Comparison of ENCODE assay signal across 25 cellular contexts in genomic region chr2:239881031-239881471, GRCh38.
DNase-seq lines count a peak whose midpoint lies in the region; ATAC-seq and TF ChIP-seq lines count a peak whose summit lies in the region.
"Had no signal": no experiment of that assay in that cellular context is flagged by ENCODE, and none has a peak within 500 bp of the region (broad histone marks: within the 10 kb centered on the region; RNA-seq: fewer than 3 reads in every experiment).

No MANE protein-coding gene starts in this region.

- H3K4me3 Mint-ChIP-seq in nephron: no peak overlapping the region
- H3K4me3 Mint-ChIP-seq in type B pancreatic cell: no peak overlapping the region
- no peak overlapping the region for H3K4me3 Mint-ChIP-seq in naive thymus-derived CD8-positive, alpha-beta T cell
- H3K4me3 Mint-ChIP-seq: activated naive CD8-positive, alpha-beta T cell; B cell; natural killer cell treated with Interleukin-12 subunit alpha and Interleukin-12 subunit beta and Interleukin-15 and Interleukin-18, amount 100 ng/mL, for 72 hours had no signal

- TF ChIP-seq CTCF in nephron (IDR thresholded peaks at IDR 0.05; ENCODE audit: unreplicated experiment in 3 of 3) (no peak), type B pancreatic cell (conservative IDR thresholded peaks at IDR 0.05) (no peak), A673 (conservative IDR thresholded peaks at IDR 0.05; ENCODE audit: low read depth, low read length) (no peak)

- H3K27ac Mint-ChIP-seq in nephron (peak overlapping the region; percentile 62 to 69 (median 65)), type B pancreatic cell (no peak overlapping the region)
- H3K27ac Mint-ChIP-seq in naive thymus-derived CD8-positive, alpha-beta T cell: peak overlapping the region in 2 of 10 donors; percentile 40 to 51
- H3K27ac Mint-ChIP-seq: activated naive CD8-positive, alpha-beta T cell; B cell; natural killer cell treated with Interleukin-12 subunit alpha and Interleukin-12 subunit beta and Interleukin-15 and Interleukin-18, amount 100 ng/mL, for 72 hours had no signal

- H3K27me3 Mint-ChIP-seq in nephron (ENCODE audit: low read depth): peaks cover 11% of the 10 kb centered on the region
- H3K27me3 Mint-ChIP-seq in type B pancreatic cell: peaks cover 19% of the 10 kb centered on the region
- H3K27me3 Mint-ChIP-seq in naive thymus-derived CD8-positive, alpha-beta T cell: peaks cover 3 to 24% (median 14%) of the 10 kb centered on the region in 5 donors

- no peaks in the 10 kb centered on the region for H3K4me1 ChIP-seq in A673 (ENCODE audit: insufficient read depth, low read length, poor library complexity, severe bottlenecking)

- peaks cover 20% of the 10 kb centered on the region for H3K4me1 Mint-ChIP-seq in nephron
- H3K4me1 Mint-ChIP-seq in type B pancreatic cell (ENCODE audit: unreplicated experiment): peaks cover 43% of the 10 kb centered on the region
- H3K4me1 Mint-ChIP-seq in naive thymus-derived CD8-positive, alpha-beta T cell: peaks cover 0 to 9% (median 3%) of the 10 kb centered on the region in 4 donors

- POLR2A ChIA-PET in naive thymus-derived CD8-positive, alpha-beta T cell (lab: Charles Lee): no interaction called here
- POLR2A ChIA-PET in A673 (lab: Charles Lee; ENCODE audit: low non-redundant PET): no interaction called here

- H3K27ac ChIP-seq in A673 (ENCODE audit: low read depth, low read length, poor library complexity, severe bottlenecking): no peak overlapping the region
- H3K27ac ChIP-seq: GM23248, HL-60 had no signal

- no peaks in the 10 kb centered on the region for H3K36me3 ChIP-seq in A673 (ENCODE audit: insufficient read depth, low read length, poor library complexity, severe bottlenecking)
- H3K36me3 ChIP-seq: esophagus squamous epithelium had no signal

- DNase-seq in activated CD8-positive, alpha-beta memory T cell treated with anti-CD3 and anti-CD28 coated beads for 24 hours: peak; percentile 24
- no peak for DNase-seq in activated CD8-positive, alpha-beta memory T cell treated with anti-CD3 and anti-CD28 coated beads, Interleukin-2, amount 50 U/mL, for 4 hours
- DNase-seq in ecto neural progenitor cell (ENCODE audit: low spot score): peak; percentile 41
- DNase-seq in type B pancreatic cell (ENCODE audit: extremely low spot score, unreplicated experiment): peak; percentile 55
- DNase-seq in naive thymus-derived CD8-positive, alpha-beta T cell: no peak
- no peak for DNase-seq in A673 (ENCODE audit: low spot score)
- DNase-seq: cerebellar nuclear complex; COR-L47; DMS79; effector CD8-positive, alpha-beta T cell; esophagus squamous epithelium; midbrain; NCI-H1092; NCI-H187 treated with DMSO at 0.1 percent for 48 hours; NCI-H748 treated with DMSO at 0.1 percent for 48 hours; posterior cingulate gyrus; stimulated activated CD4-positive, alpha-beta T cell treated with anti-CD3 and anti-CD28 coated beads, Interleukin-1b, Interleukin-23, amount 100 ng/mL, for 48 hours had no signal

- no peak for ATAC-seq in naive thymus-derived CD8-positive, alpha-beta T cell
- no peak for ATAC-seq in GM21423 (IDR thresholded peaks at IDR 0.05; ENCODE audit: unreplicated experiment)
- ATAC-seq: HepG2; natural killer cell treated with Interleukin-12 subunit alpha and Interleukin-12 subunit beta and Interleukin-15 and Interleukin-18, amount 100 ng/mL, for 72 hours had no signal

- CTCF ChIA-PET in A673 (lab: Charles Lee): no interaction called here

- H3K4me3 ChIP-seq in A673 (ENCODE audit: low read depth, low read length, poor library complexity, severe bottlenecking): no peak overlapping the region
- H3K4me3 ChIP-seq: esophagus squamous epithelium, GM23248 had no signal

- intact Hi-C loops in A673 (cut with micrococcal nuclease; ENCODE audit: unreplicated experiment): no loop called here

- no TSS peak for BruUV-seq in A673 (replicated peaks; lab: Mats Ljungman, UMichigan)

- peaks cover 24% of the 10 kb centered on the region for H3K9me3 ChIP-seq in A673 (ENCODE audit: low read depth, low read length, poor library complexity, severe bottlenecking)

- H3K9me3 Mint-ChIP-seq in nephron: peaks cover 37% of the 10 kb centered on the region
- peaks cover 6% of the 10 kb centered on the region for H3K9me3 Mint-ChIP-seq in type B pancreatic cell
- peaks cover 5 to 23% (median 19%) of the 10 kb centered on the region in 9 donors for H3K9me3 Mint-ChIP-seq in naive thymus-derived CD8-positive, alpha-beta T cell

- H3K36me3 Mint-ChIP-seq in nephron (ENCODE audit: low read depth): peaks cover 3% of the 10 kb centered on the region
- no peaks in the 10 kb centered on the region for H3K36me3 Mint-ChIP-seq in type B pancreatic cell
- H3K36me3 Mint-ChIP-seq in naive thymus-derived CD8-positive, alpha-beta T cell: peaks cover 0 to 8% (median 6%) of the 10 kb centered on the region in 3 donors

- no peaks in the 10 kb centered on the region for H3K27me3 ChIP-seq in A673 (replicated peaks; ENCODE audit: insufficient read depth, low read depth, low read length, poor library complexity)

Comparison
In these comparisons a context has a peak if more than half of its experiments do, and no peak if none do; other contexts are left out.
1. DNase-seq: peak in activated CD8-positive, alpha-beta memory T cell treated with anti-CD3 and anti-CD28 coated beads for 24 hours (single experiment), ecto neural progenitor cell (single experiment) and type B pancreatic cell (single experiment); none in activated CD8-positive, alpha-beta memory T cell treated with anti-CD3 and anti-CD28 coated beads, Interleukin-2, amount 50 U/mL, for 4 hours (single experiment), naive thymus-derived CD8-positive, alpha-beta T cell (0 of 10) and A673 (single experiment).